ENCODE assay signal across 8 cellular contexts in the genomic region with DNA sequence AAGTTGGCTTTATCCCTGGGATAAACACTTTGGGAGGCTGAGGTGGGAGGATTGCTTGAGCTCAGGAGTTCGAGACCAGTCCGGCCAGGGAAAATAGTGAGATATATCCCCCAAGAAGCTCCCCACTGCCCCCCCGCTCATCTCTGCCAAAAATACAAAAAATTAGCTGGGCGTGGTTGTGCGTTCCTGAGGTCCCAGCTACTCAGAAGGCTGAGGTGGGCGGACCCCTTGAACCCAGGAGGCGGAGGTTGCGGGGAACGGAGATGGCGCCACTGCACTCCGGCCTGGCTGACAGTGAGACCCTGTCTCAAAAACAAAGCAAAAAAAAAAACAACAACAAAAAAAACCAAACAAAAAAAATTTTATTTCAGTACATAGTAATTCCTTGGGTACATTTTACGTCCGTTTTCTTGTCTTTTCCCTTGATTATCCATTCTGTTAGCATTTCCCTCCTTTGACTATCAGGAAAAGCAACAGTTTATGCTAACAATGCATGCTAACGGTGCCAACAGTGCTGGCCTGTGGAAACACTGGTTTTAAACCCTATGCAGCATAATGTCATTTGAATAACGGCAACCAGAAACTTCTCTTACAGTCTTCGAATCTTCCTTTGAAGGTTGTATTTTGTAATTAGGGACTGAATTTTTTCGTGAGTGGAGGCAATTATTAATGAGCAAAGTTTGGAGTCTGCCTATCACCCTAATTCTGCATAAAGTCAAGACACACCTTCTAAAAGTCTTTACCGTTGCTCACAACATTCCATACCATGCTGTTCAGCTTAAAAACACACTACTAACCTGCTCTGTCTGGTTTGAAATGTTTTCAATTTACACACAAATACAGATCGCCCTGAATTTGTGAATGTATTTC. TPM values are rescaled to one million over a fixed set of nuclear protein-coding genes. Genes with fewer than 3 reads are reported as not detected.
DNase-seq lines count a peak whose midpoint lies in the region; ATAC-seq and TF ChIP-seq lines count a peak whose summit lies in the region.

No MANE protein-coding gene starts in this region.

- H3K27ac Mint-ChIP-seq in activated CD4-positive, alpha-beta memory T cell treated with anti-CD3 and anti-CD28 coated beads for 36 hours = peak overlapping the region; percentile 96
- peak overlapping the region; percentile 97 for H3K27ac Mint-ChIP-seq in stimulated activated effector memory CD8-positive, alpha-beta T cell treated with anti-CD3 and anti-CD28 coated beads, Interleukin-12 subunit alpha, Interleukin-12 subunit beta, amount 100 ng/mL, for 72 hours

- peak overlapping the region; percentile 99 for H3K27ac ChIP-seq in right atrium auricular region

- no peaks in the 10 kb centered on the region for H3K9me3 ChIP-seq in right atrium auricular region

- no peaks in the 10 kb centered on the region for H3K27me3 ChIP-seq in right atrium auricular region

- TF ChIP-seq CTCF in AG09309 (IDR thresholded peaks at IDR 0.05; ENCODE audit: control insufficient read depth, insufficient read depth, low read depth, low read length, missing control alignments) (no peak), right atrium auricular region (IDR thresholded peaks at IDR 0.05) (no peak)

- POLR2A ChIA-PET in activated CD4-positive, alpha-beta memory T cell treated with anti-CD3 and anti-CD28 coated beads for 36 hours (lab: Charles Lee) = interaction anchor here (0.9 to 3.9 kb wide), 4 partner anchors 32 to 140 kb away, joined by 5 to 33 read pairs (median 6); partner anchors contain the start of genes ABHD3 and ESCO1

- H3K4me1 Mint-ChIP-seq in activated CD4-positive, alpha-beta memory T cell treated with anti-CD3 and anti-CD28 coated beads for 36 hours (ENCODE audit: low read depth) = peaks cover 31% of the 10 kb centered on the region
- peaks cover 33% of the 10 kb centered on the region for H3K4me1 Mint-ChIP-seq in stimulated activated effector memory CD8-positive, alpha-beta T cell treated with anti-CD3 and anti-CD28 coated beads, Interleukin-12 subunit alpha, Interleukin-12 subunit beta, amount 100 ng/mL, for 72 hours

- H3K36me3 Mint-ChIP-seq in activated CD4-positive, alpha-beta memory T cell treated with anti-CD3 and anti-CD28 coated beads for 36 hours = peaks cover 2% of the 10 kb centered on the region
- H3K36me3 Mint-ChIP-seq in stimulated activated effector memory CD8-positive, alpha-beta T cell treated with anti-CD3 and anti-CD28 coated beads, Interleukin-12 subunit alpha, Interleukin-12 subunit beta, amount 100 ng/mL, for 72 hours = peaks cover 24% of the 10 kb centered on the region

- peaks cover 0 to 31% of the 10 kb centered on the region in 2 donors for H3K4me1 ChIP-seq in right atrium auricular region

- peaks cover 2% of the 10 kb centered on the region for H3K27me3 Mint-ChIP-seq in activated CD4-positive, alpha-beta memory T cell treated with anti-CD3 and anti-CD28 coated beads for 36 hours

- H3K9me3 Mint-ChIP-seq in activated CD4-positive, alpha-beta memory T cell treated with anti-CD3 and anti-CD28 coated beads for 36 hours = peaks cover 6% of the 10 kb centered on the region
- peaks cover 6% of the 10 kb centered on the region for H3K9me3 Mint-ChIP-seq in stimulated activated effector memory CD8-positive, alpha-beta T cell treated with anti-CD3 and anti-CD28 coated beads, Interleukin-12 subunit alpha, Interleukin-12 subunit beta, amount 100 ng/mL, for 72 hours

- intact Hi-C loops in activated CD4-positive, alpha-beta memory T cell treated with anti-CD3 and anti-CD28 coated beads for 36 hours (cut with micrococcal nuclease) = loop anchor here (1.0 to 10.0 kb wide), 7 partner anchors 36 to 1847 kb away; partner anchors contain the start of genes ABHD3, ESCO1, NPC1 and ROCK1

- no peak for DNase-seq in AG09309 (ENCODE audit: low read depth)
- DNase-seq in activated CD4-positive, alpha-beta memory T cell treated with anti-CD3 and anti-CD28 coated beads for 36 hours = no peak
- no peak for DNase-seq in right atrium auricular region (ENCODE audit: low spot score)
- DNase-seq in stimulated activated effector memory CD8-positive, alpha-beta T cell treated with anti-CD3 and anti-CD28 coated beads, Interleukin-12 subunit alpha, Interleukin-12 subunit beta, amount 100 ng/mL, for 72 hours (ENCODE audit: low spot score in 2 of 2) = no peak
- DNase-seq in HCEC 1CT = no peak
- DNase-seq in hippocampal formation (lab: John Stamatoyannopoulos, UW) = no peak

- H3K4me3 Mint-ChIP-seq in activated CD4-positive, alpha-beta memory T cell treated with anti-CD3 and anti-CD28 coated beads for 36 hours = peak overlapping the region; percentile 95
- H3K4me3 Mint-ChIP-seq in stimulated activated effector memory CD8-positive, alpha-beta T cell treated with anti-CD3 and anti-CD28 coated beads, Interleukin-12 subunit alpha, Interleukin-12 subunit beta, amount 100 ng/mL, for 72 hours = peak overlapping the region; percentile 82

- CTCF ChIA-PET in activated CD4-positive, alpha-beta memory T cell treated with anti-CD3 and anti-CD28 coated beads for 36 hours (lab: Charles Lee) = interaction anchor here (0.6 to 4.6 kb wide), 4 partner anchors 35 to 139 kb away, joined by 3 to 28 read pairs (median 4); partner anchors contain the start of genes ABHD3, ESCO1 and SNRPD1

- H3K4me3 ChIP-seq in AG09309 (ENCODE audit: control insufficient read depth, low read depth, low read length) = peak overlapping the region; percentile 81
- peak overlapping the region; percentile 28 to 99 for H3K4me3 ChIP-seq in right atrium auricular region

- no peaks in the 10 kb centered on the region for H3K36me3 ChIP-seq in right atrium auricular region

- ATAC-seq in GM19351 (IDR thresholded peaks at IDR 0.05; ENCODE audit: unreplicated experiment) = peak; percentile 20
- peak; percentile 29 for ATAC-seq in HG03378 (IDR thresholded peaks at IDR 0.05; ENCODE audit: unreplicated experiment)
- ATAC-seq in stimulated activated effector memory CD8-positive, alpha-beta T cell treated with anti-CD3 and anti-CD28 coated beads, Interleukin-12 subunit alpha, Interleukin-12 subunit beta, amount 100 ng/mL, for 72 hours = no peak

RNA-seq across cellular contexts. Expression of gene MIB1, which starts 0.8 kb away (rescaled TPM):
- total RNA-seq in activated CD4-positive, alpha-beta memory T cell treated with anti-CD3 and anti-CD28 coated beads for 36 hours = 10 to 100 TPM; 40.8 to 43.5 TPM
- 10 to 100 TPM; 16.7 to 20.8 TPM for total RNA-seq in right atrium auricular region

RNA-seq across cellular contexts. Expression of gene ABHD3, which starts 35.3 kb away (rescaled TPM):
- total RNA-seq in activated CD4-positive, alpha-beta memory T cell treated with anti-CD3 and anti-CD28 coated beads for 36 hours = 10 to 100 TPM; 18.7 to 22.1 TPM
- 1 to 10 TPM; 2.0 to 8.4 TPM for total RNA-seq in right atrium auricular region
